17 cellular contexts compared by ENCODE assay signal in genomic region chr7:151857866-151858440, GRCh38. TPM values are rescaled to one million over a fixed set of nuclear protein-coding genes. Genes with fewer than 3 reads are reported as not detected.
DNase-seq lines count a peak whose midpoint lies in the region; ATAC-seq and TF ChIP-seq lines count a peak whose summit lies in the region.
"Had no signal": no experiment of that assay in that cellular context is flagged by ENCODE, and none has a peak within 500 bp of the region (broad histone marks: within the 10 kb centered on the region; RNA-seq: fewer than 3 reads in every experiment).

No MANE protein-coding gene starts in this region.

- POLR2A ChIA-PET in activated B cell treated with CpG ODN at 0.5 μM for 24 hours (lab: Charles Lee), result no interaction called here

- H2BK120ac ChIP-seq in mesenchymal stem cell (ENCODE audit: low read depth, low read length), result no peak overlapping the region

- H3K9ac ChIP-seq in mesenchymal stem cell (ENCODE audit: low read length), result no peak overlapping the region
- H3K9ac ChIP-seq: BLaER1 treated with 17β-estradiol and CSF1 and Interleukin-3, amounts not matched to agents 10 nM and 100 nM had no signal

- peaks cover 13% of the 10 kb centered on the region for H3K36me3 Mint-ChIP-seq in activated B cell treated with CpG ODN at 0.5 μM for 24 hours (ENCODE audit: low read depth)
- H3K36me3 Mint-ChIP-seq in dendritic cell treated with granulocyte-macrophage colony-stimulating factor and Interleukin-4, amounts not matched to agents 40 ng/mL and 50 ng/mL, for 4 days (ENCODE audit: low read depth), result peaks cover 69% of the 10 kb centered on the region
- H3K36me3 Mint-ChIP-seq in stimulated activated memory B cell treated with anti-CD40 and anti-IgM and Interleukin-4, amounts not matched to agents 10 μg/mL and 1 μg/mL and 100 μg/mL, for 72 hours, result peaks cover 3% of the 10 kb centered on the region
- no peaks in the 10 kb centered on the region for H3K36me3 Mint-ChIP-seq in activated CD4-positive, alpha-beta T cell treated with anti-CD3 and anti-CD28 coated beads, Interleukin-2, amount 10 ng/mL, durations not matched to agents 24 days and 14 days (ENCODE audit: low read depth)
- H3K36me3 Mint-ChIP-seq: IgD-negative memory B cell had no signal

- CTCF ChIA-PET in activated B cell treated with CpG ODN at 0.5 μM for 24 hours (lab: Charles Lee), result no interaction called here

- intact Hi-C loops in activated B cell treated with CpG ODN at 0.5 μM for 24 hours (cut with micrococcal nuclease), result no loop called here
- intact Hi-C loops in dendritic cell treated with granulocyte-macrophage colony-stimulating factor and Interleukin-4, amounts not matched to agents 40 ng/mL and 50 ng/mL, for 4 days (cut with micrococcal nuclease), result no loop called here
- intact Hi-C loops in activated CD4-positive, alpha-beta T cell treated with anti-CD3 and anti-CD28 coated beads, Interleukin-2, amount 10 ng/mL, durations not matched to agents 24 days and 14 days (cut with micrococcal nuclease), result no loop called here

- WGBS in mesenchymal stem cell, result 34% methylated on average over 6 of the region's 6 CpGs

- TF ChIP-seq CTCF in activated B cell treated with CpG ODN at 0.5 μM for 24 hours (IDR thresholded peaks at IDR 0.05), result no peak

- H2AK5ac ChIP-seq in mesenchymal stem cell (ENCODE audit: low read length, severe bottlenecking), result no peak overlapping the region

- H4K91ac ChIP-seq in mesenchymal stem cell (ENCODE audit: low read length), result peak overlapping the region; percentile 9

- no peaks in the 10 kb centered on the region for H3K79me1 ChIP-seq in mesenchymal stem cell (replicated peaks; ENCODE audit: low read length, poor library complexity, severe bottlenecking)

- peaks cover 1% of the 10 kb centered on the region for H3K4me1 Mint-ChIP-seq in activated B cell treated with CpG ODN at 0.5 μM for 24 hours
- peaks cover 79% of the 10 kb centered on the region for H3K4me1 Mint-ChIP-seq in dendritic cell treated with granulocyte-macrophage colony-stimulating factor and Interleukin-4, amounts not matched to agents 40 ng/mL and 50 ng/mL, for 4 days (ENCODE audit: low read depth)
- H3K4me1 Mint-ChIP-seq in stimulated activated memory B cell treated with anti-CD40 and anti-IgM and Interleukin-4, amounts not matched to agents 10 μg/mL and 1 μg/mL and 100 μg/mL, for 72 hours, result peaks cover 54% of the 10 kb centered on the region
- no peaks in the 10 kb centered on the region for H3K4me1 Mint-ChIP-seq in activated CD4-positive, alpha-beta T cell treated with anti-CD3 and anti-CD28 coated beads, Interleukin-2, amount 10 ng/mL, durations not matched to agents 24 days and 14 days

- no peak overlapping the region for H2AFZ ChIP-seq in mesenchymal stem cell (ENCODE audit: low read depth, low read length)
- H2AFZ ChIP-seq: GM23338 had no signal

- H3K27ac ChIP-seq in mesenchymal stem cell (ENCODE audit: low read length, poor library complexity, severe bottlenecking), result no peak overlapping the region
- H3K27ac ChIP-seq: BLaER1 treated with 17β-estradiol and CSF1 and Interleukin-3, amounts not matched to agents 10 nM and 100 nM had no signal

- H3K4me3 Mint-ChIP-seq in activated B cell treated with CpG ODN at 0.5 μM for 24 hours, result no peak overlapping the region
- H3K4me3 Mint-ChIP-seq in dendritic cell treated with granulocyte-macrophage colony-stimulating factor and Interleukin-4, amounts not matched to agents 40 ng/mL and 50 ng/mL, for 4 days, result no peak overlapping the region
- H3K4me3 Mint-ChIP-seq in stimulated activated memory B cell treated with anti-CD40 and anti-IgM and Interleukin-4, amounts not matched to agents 10 μg/mL and 1 μg/mL and 100 μg/mL, for 72 hours, result no peak overlapping the region
- no peak overlapping the region for H3K4me3 Mint-ChIP-seq in activated CD4-positive, alpha-beta T cell treated with anti-CD3 and anti-CD28 coated beads, Interleukin-2, amount 10 ng/mL, durations not matched to agents 24 days and 14 days
- H3K4me3 Mint-ChIP-seq: B cell; CD8-positive, alpha-beta T cell; GM23338 had no signal

- no peak overlapping the region for H3K18ac ChIP-seq in mesenchymal stem cell (ENCODE audit: low read depth in 1 of 2, low read length in 2 of 2)

- peaks cover 43 to 45% of the 10 kb centered on the region in 2 experiments for H3K27me3 ChIP-seq in mesenchymal stem cell (ENCODE audit: control insufficient read depth in 1 of 2, insufficient read depth in 1 of 2, low read length in 2 of 2)
- H3K27me3 ChIP-seq: BLaER1 treated with 17β-estradiol and CSF1 and Interleukin-3, amounts not matched to agents 10 nM and 100 nM had no signal

- H3K23ac ChIP-seq in mesenchymal stem cell (ENCODE audit: low read length in 2 of 2), result no peak overlapping the region

- H3K27ac Mint-ChIP-seq in activated B cell treated with CpG ODN at 0.5 μM for 24 hours, result peak overlapping the region; percentile 24
- peak overlapping the region; percentile 0 for H3K27ac Mint-ChIP-seq in dendritic cell treated with granulocyte-macrophage colony-stimulating factor and Interleukin-4, amounts not matched to agents 40 ng/mL and 50 ng/mL, for 4 days
- peak overlapping the region; percentile 36 for H3K27ac Mint-ChIP-seq in stimulated activated memory B cell treated with anti-CD40 and anti-IgM and Interleukin-4, amounts not matched to agents 10 μg/mL and 1 μg/mL and 100 μg/mL, for 72 hours
- no peak overlapping the region for H3K27ac Mint-ChIP-seq in activated CD4-positive, alpha-beta T cell treated with anti-CD3 and anti-CD28 coated beads, Interleukin-2, amount 10 ng/mL, durations not matched to agents 24 days and 14 days
- H3K27ac Mint-ChIP-seq: B cell; CD8-positive, alpha-beta T cell; GM23338 had no signal

- no peak overlapping the region for H3K4me2 ChIP-seq in mesenchymal stem cell (ENCODE audit: low read length, poor library complexity, severe bottlenecking)
- H3K4me2 ChIP-seq: BLaER1 treated with 17β-estradiol and CSF1 and Interleukin-3, amounts not matched to agents 10 nM and 100 nM; GM23338 had no signal

- no peak overlapping the region for H2BK15ac ChIP-seq in mesenchymal stem cell (ENCODE audit: low read depth, poor library complexity, severe bottlenecking)

- H4K8ac ChIP-seq in mesenchymal stem cell (ENCODE audit: low read length), result peak overlapping the region; percentile 20

- no peaks in the 10 kb centered on the region for H3K27me3 Mint-ChIP-seq in activated B cell treated with CpG ODN at 0.5 μM for 24 hours
- H3K27me3 Mint-ChIP-seq in dendritic cell treated with granulocyte-macrophage colony-stimulating factor and Interleukin-4, amounts not matched to agents 40 ng/mL and 50 ng/mL, for 4 days, result no peaks in the 10 kb centered on the region
- H3K27me3 Mint-ChIP-seq in stimulated activated memory B cell treated with anti-CD40 and anti-IgM and Interleukin-4, amounts not matched to agents 10 μg/mL and 1 μg/mL and 100 μg/mL, for 72 hours, result no peaks in the 10 kb centered on the region
- H3K27me3 Mint-ChIP-seq in activated CD4-positive, alpha-beta T cell treated with anti-CD3 and anti-CD28 coated beads, Interleukin-2, amount 10 ng/mL, durations not matched to agents 24 days and 14 days, result no peaks in the 10 kb centered on the region
- H3K27me3 Mint-ChIP-seq: B cell, IgD-negative memory B cell had no signal

- no peak overlapping the region for H2BK5ac ChIP-seq in mesenchymal stem cell (ENCODE audit: low read depth, low read length, poor library complexity, severe bottlenecking)

- DNase-seq in activated B cell treated with CpG ODN at 0.5 μM for 24 hours (no peak), mesenchymal stem cell (no peak), DMS79 treated with DMSO at 0.1 percent for 48 hours (lab: John Stamatoyannopoulos, UW) (no peak)
- no peak for DNase-seq in activated effector memory CD4-positive, alpha-beta T cell treated with anti-CD3 and anti-CD28 coated beads, Interleukin-2, amount 50 U/mL, for 16 hours
- no peak for DNase-seq in activated CD4-positive, alpha-beta T cell treated with anti-CD3 and anti-CD28 coated beads, Interleukin-2, amount 10 ng/mL, durations not matched to agents 24 days and 14 days
- DNase-seq: Calu3; CD8-positive, alpha-beta T cell; DMS53; H7 had no signal

- H3K4me3 ChIP-seq in mesenchymal stem cell (ENCODE audit: insufficient read depth in 1 of 2, low read depth in 1 of 2, low read length in 2 of 2), result no peak overlapping the region
- H3K4me3 ChIP-seq: BLaER1 treated with 17β-estradiol and CSF1 and Interleukin-3, amounts not matched to agents 10 nM and 100 nM; GM23338 had no signal

- H3K9me3 Mint-ChIP-seq in activated B cell treated with CpG ODN at 0.5 μM for 24 hours, result no peaks in the 10 kb centered on the region
- no peaks in the 10 kb centered on the region for H3K9me3 Mint-ChIP-seq in dendritic cell treated with granulocyte-macrophage colony-stimulating factor and Interleukin-4, amounts not matched to agents 40 ng/mL and 50 ng/mL, for 4 days
- no peaks in the 10 kb centered on the region for H3K9me3 Mint-ChIP-seq in stimulated activated memory B cell treated with anti-CD40 and anti-IgM and Interleukin-4, amounts not matched to agents 10 μg/mL and 1 μg/mL and 100 μg/mL, for 72 hours
- no peaks in the 10 kb centered on the region for H3K9me3 Mint-ChIP-seq in activated CD4-positive, alpha-beta T cell treated with anti-CD3 and anti-CD28 coated beads, Interleukin-2, amount 10 ng/mL, durations not matched to agents 24 days and 14 days
- H3K9me3 Mint-ChIP-seq: CD8-positive, alpha-beta T cell; GM23338; IgD-negative memory B cell had no signal

- no peaks in the 10 kb centered on the region for H3K36me3 ChIP-seq in mesenchymal stem cell (ENCODE audit: control insufficient read depth in 1 of 2, insufficient read depth in 2 of 2, low read depth in 1 of 2, low read length in 2 of 2)

- no peak overlapping the region for H3K14ac ChIP-seq in mesenchymal stem cell (ENCODE audit: low read length in 2 of 2)

- no peak overlapping the region for H2BK12ac ChIP-seq in mesenchymal stem cell (ENCODE audit: low read length in 2 of 2)

- ATAC-seq in activated B cell treated with CpG ODN at 0.5 μM for 24 hours (ENCODE audit: low read depth), result no peak
- no peak for ATAC-seq in stimulated activated memory B cell treated with anti-CD40 and anti-IgM and Interleukin-4, amounts not matched to agents 10 μg/mL and 1 μg/mL and 100 μg/mL, for 72 hours
- ATAC-seq: CD8-positive, alpha-beta T cell; GM23338; HCT116; HepG2 had no signal

- no peak overlapping the region for H3K4ac ChIP-seq in mesenchymal stem cell (ENCODE audit: low read depth in 1 of 2, low read length in 2 of 2)

- H3K9me3 ChIP-seq in mesenchymal stem cell (ENCODE audit: control insufficient read depth, low read length), result no peaks in the 10 kb centered on the region
- H3K9me3 ChIP-seq: BLaER1 treated with 17β-estradiol and CSF1 and Interleukin-3, amounts not matched to agents 10 nM and 100 nM had no signal

- H3K4me1 ChIP-seq in mesenchymal stem cell (ENCODE audit: control insufficient read depth, insufficient read depth, low read depth, low read length), result peaks cover 2% of the 10 kb centered on the region

RNA-seq across cellular contexts. Expression of gene PRKAG2, which starts 19.0 kb away (rescaled TPM):
- total RNA-seq in activated B cell treated with CpG ODN at 0.5 μM for 24 hours, result 19.7 TPM in 2 replicates
- 18.0 TPM for polyA plus RNA-seq in mesenchymal stem cell (2013, experiment 1 of 2)
- 18.8 TPM for polyA plus RNA-seq in mesenchymal stem cell (2013, experiment 2 of 2)
- 14.3 and 15.5 TPM in 2 replicates for total RNA-seq in activated CD4-positive, alpha-beta T cell treated with anti-CD3 and anti-CD28 coated beads, Interleukin-2, amount 10 ng/mL, durations not matched to agents 24 days and 14 days
